ENCODE assay signal across 1 cellular context in the genomic region with DNA sequence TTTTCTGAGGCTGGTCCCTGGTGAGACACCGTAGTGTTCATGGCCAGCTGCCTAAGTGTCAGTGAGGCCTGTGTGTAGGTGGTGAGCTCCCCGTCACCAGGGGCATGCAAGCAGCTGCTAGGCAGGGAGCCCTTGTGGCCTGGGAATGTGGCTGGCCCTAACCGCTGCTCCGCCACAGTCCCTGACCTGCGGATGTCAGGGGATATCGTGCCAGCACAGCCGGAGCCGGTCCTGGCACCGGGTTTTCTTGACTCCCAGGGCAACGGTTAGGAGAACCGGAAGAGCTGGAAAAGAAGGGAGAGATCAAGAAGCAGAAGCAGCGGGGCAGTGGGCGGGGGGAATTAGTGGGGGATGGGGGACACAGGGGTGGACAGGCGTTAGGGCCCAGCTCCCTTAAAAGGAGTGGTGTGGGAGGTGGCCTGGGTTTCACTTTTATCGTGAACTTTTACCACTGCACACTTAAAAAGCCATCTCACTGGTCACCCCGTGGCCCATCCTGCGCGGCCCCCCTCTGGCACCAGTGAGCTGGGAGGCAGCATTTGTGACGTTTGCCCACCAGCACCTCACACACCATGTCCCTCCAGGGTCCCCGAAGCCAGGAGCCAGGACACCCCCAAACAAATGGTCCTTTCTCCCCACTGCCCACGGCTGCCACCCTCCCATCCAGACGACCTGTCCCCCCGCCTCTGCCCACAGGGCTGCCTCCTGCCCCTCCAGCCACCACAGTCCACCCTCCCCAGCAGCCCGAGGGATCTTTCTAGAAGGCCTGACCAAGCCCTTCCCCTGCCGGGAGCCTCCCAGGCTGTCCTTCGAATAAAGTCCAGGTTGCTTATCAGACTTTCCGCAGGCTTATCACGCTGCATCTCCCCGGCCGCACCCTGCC.
TF ChIP-seq lines count a peak whose summit lies in the region.

No MANE protein-coding gene starts in this region.

TF ChIP-seq in HepG2, 621 proteins besides CTCF, POLR2A, EP300 and RAD21 (continued from another document and continues in another):
- TF ChIP-seq GPN1 (CRISPR knock-in tag; IDR thresholded peaks at IDR 0.05; ENCODE audit: borderline replicate concordance) = no peak
- no peak for TF ChIP-seq ZNF775 (CRISPR knock-in tag; IDR thresholded peaks at IDR 0.05; ENCODE audit: borderline replicate concordance)
- TF ChIP-seq KLF6 (CRISPR knock-in tag; IDR thresholded peaks at IDR 0.05) = no peak
- peak; percentile 10; the same call in 1 of the 2 replicates for TF ChIP-seq HOXA3 (CRISPR knock-in tag; IDR thresholded peaks at IDR 0.05)
- no peak for TF ChIP-seq NPAS2 (CRISPR knock-in tag; IDR thresholded peaks at IDR 0.05; ENCODE audit: borderline replicate concordance)
- peak; percentile 48; the same call in 1 of the 2 replicates for TF ChIP-seq TARDBP (CRISPR knock-in tag; IDR thresholded peaks at IDR 0.05)
- no peak for TF ChIP-seq GFI1 (CRISPR knock-in tag; IDR thresholded peaks at IDR 0.05; ENCODE audit: borderline replicate concordance)
- TF ChIP-seq ZNF441 (CRISPR knock-in tag; IDR thresholded peaks at IDR 0.05; ENCODE audit: borderline replicate concordance) = peak; percentile 74; the same call in 1 of the 2 replicates
- TF ChIP-seq SNAPC2 (CRISPR knock-in tag; IDR thresholded peaks at IDR 0.05) = no peak
- 0 out of 2 replicates have a peak, but pooled peaks have one; percentile 18 for TF ChIP-seq RARA (CRISPR knock-in tag; IDR thresholded peaks at IDR 0.05)
- TF ChIP-seq ZNF282 (IDR thresholded peaks at IDR 0.05; ENCODE audit: partially characterized antibody) = no peak
- no peak for TF ChIP-seq SNRNP70 (IDR thresholded peaks at IDR 0.05; ENCODE audit: low read depth, low read length)
- no peak for TF ChIP-seq ZNF142 (CRISPR knock-in tag; IDR thresholded peaks at IDR 0.05)
- TF ChIP-seq SOX6 (IDR thresholded peaks at IDR 0.05) = no peak
- TF ChIP-seq SOX6 (CRISPR knock-in tag; IDR thresholded peaks at IDR 0.05) = peak; percentile 34
- no peak for TF ChIP-seq E2F5 (CRISPR knock-in tag; conservative IDR thresholded peaks at IDR 0.05)
- peak; percentile 85 for TF ChIP-seq ZNF3 (CRISPR knock-in tag; IDR thresholded peaks at IDR 0.05)
- no peak for TF ChIP-seq ZNF180 (CRISPR knock-in tag; IDR thresholded peaks at IDR 0.05; ENCODE audit: borderline replicate concordance, low read depth)
- no peak for TF ChIP-seq PAWR (CRISPR knock-in tag; IDR thresholded peaks at IDR 0.05; ENCODE audit: borderline replicate concordance)
- TF ChIP-seq ZNF713 (CRISPR knock-in tag; IDR thresholded peaks at IDR 0.05) = no peak
- 0 out of 2 replicates have a peak, but pooled peaks have one; percentile 59 for TF ChIP-seq KAT7 (CRISPR knock-in tag; IDR thresholded peaks at IDR 0.05; ENCODE audit: borderline replicate concordance)
- TF ChIP-seq SRF (IDR thresholded peaks at IDR 0.05; ENCODE audit: low read depth, low read length) = peak; percentile 77
- no peak for TF ChIP-seq NFKB2 (CRISPR knock-in tag; IDR thresholded peaks at IDR 0.05; ENCODE audit: borderline replicate concordance)
- TF ChIP-seq FOXP1 (IDR thresholded peaks at IDR 0.05) = no peak
- TF ChIP-seq FOXP1 (CRISPR knock-in tag; IDR thresholded peaks at IDR 0.05) = no peak
- no peak; the same call in 1 of the 2 replicates for TF ChIP-seq ZIK1 (CRISPR knock-in tag; IDR thresholded peaks at IDR 0.05; ENCODE audit: borderline replicate concordance, low read depth)
- TF ChIP-seq, protein P1, sequence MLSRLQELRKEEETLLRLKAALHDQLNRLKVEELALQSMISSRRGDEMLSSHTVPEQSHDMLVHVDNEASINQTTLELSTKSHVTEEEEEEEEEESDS (CRISPR knock-in tag; IDR thresholded peaks at IDR 0.05; ENCODE audit: borderline replicate concordance) = no peak
- no peak for TF ChIP-seq ARNT (IDR thresholded peaks at IDR 0.05)
- TF ChIP-seq ZFP91 (CRISPR knock-in tag; IDR thresholded peaks at IDR 0.05; ENCODE audit: borderline replicate concordance) = peak; percentile 52; the same call in 1 of the 2 replicates
- TF ChIP-seq HOXA9 (CRISPR knock-in tag; IDR thresholded peaks at IDR 0.05; ENCODE audit: borderline replicate concordance) = no peak
- no peak for TF ChIP-seq ZNF101 (CRISPR knock-in tag; IDR thresholded peaks at IDR 0.05; ENCODE audit: borderline replicate concordance, low read depth)
- TF ChIP-seq TEF (CRISPR knock-in tag; IDR thresholded peaks at IDR 0.05) = no peak
- TF ChIP-seq ATF7-NPFF (CRISPR knock-in tag; IDR thresholded peaks at IDR 0.05; ENCODE audit: low read depth) = no peak
- no peak for TF ChIP-seq KDM5A (IDR thresholded peaks at IDR 0.05; ENCODE audit: borderline replicate concordance, low read length)
- no peak for TF ChIP-seq ATM (IDR thresholded peaks at IDR 0.05; ENCODE audit: borderline replicate concordance)
- TF ChIP-seq ZSCAN31 (CRISPR knock-in tag; IDR thresholded peaks at IDR 0.05; ENCODE audit: low read depth) = peak; percentile 82
- no peak for TF ChIP-seq PBX3 (CRISPR knock-in tag; IDR thresholded peaks at IDR 0.05; ENCODE audit: borderline replicate concordance)
- TF ChIP-seq, protein P2, sequence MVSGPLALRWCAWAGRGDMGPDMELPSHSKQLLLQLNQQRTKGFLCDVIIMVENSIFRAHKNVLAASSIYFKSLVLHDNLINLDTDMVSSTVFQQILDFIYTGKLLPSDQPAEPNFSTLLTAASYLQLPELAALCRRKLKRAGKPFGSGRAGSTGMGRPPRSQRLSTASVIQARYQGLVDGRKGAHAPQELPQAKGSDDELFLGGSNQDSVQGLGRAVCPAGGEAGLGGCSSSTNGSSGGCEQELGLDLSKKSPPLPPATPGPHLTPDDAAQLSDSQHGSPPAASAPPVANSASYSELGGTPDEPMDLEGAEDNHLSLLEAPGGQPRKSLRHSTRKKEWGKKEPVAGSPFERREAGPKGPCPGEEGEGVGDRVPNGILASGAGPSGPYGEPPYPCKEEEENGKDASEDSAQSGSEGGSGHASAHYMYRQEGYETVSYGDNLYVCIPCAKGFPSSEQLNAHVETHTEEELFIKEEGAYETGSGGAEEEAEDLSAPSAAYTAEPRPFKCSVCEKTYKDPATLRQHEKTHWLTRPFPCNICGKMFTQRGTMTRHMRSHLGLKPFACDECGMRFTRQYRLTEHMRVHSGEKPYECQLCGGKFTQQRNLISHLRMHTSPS (CRISPR knock-in tag; IDR thresholded peaks at IDR 0.05; ENCODE audit: low read depth) = peak; percentile 41; the same call in 1 of the 2 replicates
- TF ChIP-seq ZSCAN29 (CRISPR knock-in tag; conservative IDR thresholded peaks at IDR 0.05) = no peak
- no peak for TF ChIP-seq RFXANK (CRISPR knock-in tag; IDR thresholded peaks at IDR 0.05)
- TF ChIP-seq ZNF660 (CRISPR knock-in tag; IDR thresholded peaks at IDR 0.05; ENCODE audit: borderline replicate concordance, low read depth) = no peak
- no peak for TF ChIP-seq CSRNP2 (CRISPR knock-in tag; conservative IDR thresholded peaks at IDR 0.05; ENCODE audit: low read depth)
- no peak for TF ChIP-seq ZNF780A (CRISPR knock-in tag; IDR thresholded peaks at IDR 0.05)
